In the genomic region with DNA sequence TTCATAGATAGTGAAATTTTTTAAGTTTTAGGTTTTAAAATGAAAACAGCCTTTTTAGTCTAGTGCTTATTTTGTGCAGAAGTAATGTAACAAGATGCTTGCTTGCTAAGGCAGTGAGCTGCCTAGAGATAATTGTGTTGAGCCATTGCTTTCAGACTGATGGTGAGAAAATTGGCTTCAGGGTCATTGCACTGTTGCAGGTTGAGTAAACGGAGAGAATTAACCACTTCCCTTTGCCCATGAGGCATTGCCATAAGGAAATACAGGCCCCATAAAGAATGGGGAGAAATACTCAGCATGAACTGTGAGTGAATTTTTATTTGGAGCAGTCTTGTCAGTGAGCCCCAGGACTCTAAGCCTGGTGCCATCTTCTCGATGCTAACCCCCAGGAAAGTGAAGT, we compare ENCODE assay signal across 1 cellular context.
TF ChIP-seq lines count a peak whose summit lies in the region.

No MANE protein-coding gene starts in this region.

TF ChIP-seq in GM23338, 12 proteins besides CTCF, POLR2A, EP300 and RAD21 (continued from another document):
- TF ChIP-seq, protein P1, sequence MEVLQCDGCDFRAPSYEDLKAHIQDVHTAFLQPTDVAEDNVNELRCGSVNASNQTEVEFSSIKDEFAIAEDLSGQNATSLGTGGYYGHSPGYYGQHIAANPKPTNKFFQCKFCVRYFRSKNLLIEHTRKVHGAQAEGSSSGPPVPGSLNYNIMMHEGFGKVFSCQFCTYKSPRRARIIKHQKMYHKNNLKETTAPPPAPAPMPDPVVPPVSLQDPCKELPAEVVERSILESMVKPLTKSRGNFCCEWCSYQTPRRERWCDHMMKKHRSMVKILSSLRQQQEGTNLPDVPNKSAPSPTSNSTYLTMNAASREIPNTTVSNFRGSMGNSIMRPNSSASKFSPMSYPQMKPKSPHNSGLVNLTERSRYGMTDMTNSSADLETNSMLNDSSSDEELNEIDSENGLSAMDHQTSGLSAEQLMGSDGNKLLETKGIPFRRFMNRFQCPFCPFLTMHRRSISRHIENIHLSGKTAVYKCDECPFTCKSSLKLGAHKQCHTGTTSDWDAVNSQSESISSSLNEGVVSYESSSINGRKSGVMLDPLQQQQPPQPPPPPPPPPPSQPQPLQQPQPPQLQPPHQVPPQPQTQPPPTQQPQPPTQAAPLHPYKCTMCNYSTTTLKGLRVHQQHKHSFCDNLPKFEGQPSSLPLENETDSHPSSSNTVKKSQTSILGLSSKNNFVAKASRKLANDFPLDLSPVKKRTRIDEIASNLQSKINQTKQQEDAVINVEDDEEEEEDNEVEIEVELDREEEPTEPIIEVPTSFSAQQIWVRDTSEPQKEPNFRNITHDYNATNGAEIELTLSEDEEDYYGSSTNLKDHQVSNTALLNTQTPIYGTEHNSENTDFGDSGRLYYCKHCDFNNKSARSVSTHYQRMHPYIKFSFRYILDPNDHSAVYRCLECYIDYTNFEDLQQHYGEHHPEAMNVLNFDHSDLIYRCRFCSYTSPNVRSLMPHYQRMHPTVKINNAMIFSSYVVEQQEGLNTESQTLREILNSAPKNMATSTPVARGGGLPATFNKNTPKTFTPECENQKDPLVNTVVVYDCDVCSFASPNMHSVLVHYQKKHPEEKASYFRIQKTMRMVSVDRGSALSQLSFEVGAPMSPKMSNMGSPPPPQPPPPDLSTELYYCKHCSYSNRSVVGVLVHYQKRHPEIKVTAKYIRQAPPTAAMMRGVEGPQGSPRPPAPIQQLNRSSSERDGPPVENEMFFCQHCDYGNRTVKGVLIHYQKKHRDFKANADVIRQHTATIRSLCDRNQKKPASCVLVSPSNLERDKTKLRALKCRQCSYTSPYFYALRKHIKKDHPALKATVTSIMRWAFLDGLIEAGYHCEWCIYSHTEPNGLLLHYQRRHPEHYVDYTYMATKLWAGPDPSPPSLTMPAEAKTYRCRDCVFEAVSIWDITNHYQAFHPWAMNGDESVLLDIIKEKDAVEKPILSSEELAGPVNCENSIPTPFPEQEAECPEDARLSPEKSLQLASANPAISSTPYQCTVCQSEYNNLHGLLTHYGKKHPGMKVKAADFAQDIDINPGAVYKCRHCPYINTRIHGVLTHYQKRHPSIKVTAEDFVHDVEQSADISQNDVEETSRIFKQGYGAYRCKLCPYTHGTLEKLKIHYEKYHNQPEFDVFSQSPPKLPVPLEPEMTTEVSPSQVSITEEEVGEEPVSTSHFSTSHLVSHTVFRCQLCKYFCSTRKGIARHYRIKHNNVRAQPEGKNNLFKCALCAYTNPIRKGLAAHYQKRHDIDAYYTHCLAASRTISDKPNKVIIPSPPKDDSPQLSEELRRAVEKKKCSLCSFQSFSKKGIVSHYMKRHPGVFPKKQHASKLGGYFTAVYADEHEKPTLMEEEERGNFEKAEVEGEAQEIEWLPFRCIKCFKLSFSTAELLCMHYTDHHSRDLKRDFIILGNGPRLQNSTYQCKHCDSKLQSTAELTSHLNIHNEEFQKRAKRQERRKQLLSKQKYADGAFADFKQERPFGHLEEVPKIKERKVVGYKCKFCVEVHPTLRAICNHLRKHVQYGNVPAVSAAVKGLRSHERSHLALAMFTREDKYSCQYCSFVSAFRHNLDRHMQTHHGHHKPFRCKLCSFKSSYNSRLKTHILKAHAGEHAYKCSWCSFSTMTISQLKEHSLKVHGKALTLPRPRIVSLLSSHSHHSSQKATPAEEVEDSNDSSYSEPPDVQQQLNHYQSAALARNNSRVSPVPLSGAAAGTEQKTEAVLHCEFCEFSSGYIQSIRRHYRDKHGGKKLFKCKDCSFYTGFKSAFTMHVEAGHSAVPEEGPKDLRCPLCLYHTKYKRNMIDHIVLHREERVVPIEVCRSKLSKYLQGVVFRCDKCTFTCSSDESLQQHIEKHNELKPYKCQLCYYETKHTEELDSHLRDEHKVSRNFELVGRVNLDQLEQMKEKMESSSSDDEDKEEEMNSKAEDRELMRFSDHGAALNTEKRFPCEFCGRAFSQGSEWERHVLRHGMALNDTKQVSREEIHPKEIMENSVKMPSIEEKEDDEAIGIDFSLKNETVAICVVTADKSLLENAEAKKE (CRISPR knock-in tag; IDR thresholded peaks at IDR 0.05) = no peak
- TF ChIP-seq NANOG (IDR thresholded peaks at IDR 0.05; ENCODE audit: borderline replicate concordance) = no peak
- no peak for TF ChIP-seq EZH2 (IDR thresholded peaks at IDR 0.05; ENCODE audit: low read depth, unreplicated experiment)
- no peak for TF ChIP-seq ZNF331 (CRISPR knock-in tag; IDR thresholded peaks at IDR 0.05; ENCODE audit: low read depth)
- TF ChIP-seq EZH2phosphoT487 (IDR thresholded peaks at IDR 0.05; ENCODE audit: unreplicated experiment) = no peak
- TF ChIP-seq, protein P2, sequence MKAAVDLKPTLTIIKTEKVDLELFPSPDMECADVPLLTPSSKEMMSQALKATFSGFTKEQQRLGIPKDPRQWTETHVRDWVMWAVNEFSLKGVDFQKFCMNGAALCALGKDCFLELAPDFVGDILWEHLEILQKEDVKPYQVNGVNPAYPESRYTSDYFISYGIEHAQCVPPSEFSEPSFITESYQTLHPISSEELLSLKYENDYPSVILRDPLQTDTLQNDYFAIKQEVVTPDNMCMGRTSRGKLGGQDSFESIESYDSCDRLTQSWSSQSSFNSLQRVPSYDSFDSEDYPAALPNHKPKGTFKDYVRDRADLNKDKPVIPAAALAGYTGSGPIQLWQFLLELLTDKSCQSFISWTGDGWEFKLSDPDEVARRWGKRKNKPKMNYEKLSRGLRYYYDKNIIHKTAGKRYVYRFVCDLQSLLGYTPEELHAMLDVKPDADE (IDR thresholded peaks at IDR 0.05) = no peak
